In the genomic region with DNA sequence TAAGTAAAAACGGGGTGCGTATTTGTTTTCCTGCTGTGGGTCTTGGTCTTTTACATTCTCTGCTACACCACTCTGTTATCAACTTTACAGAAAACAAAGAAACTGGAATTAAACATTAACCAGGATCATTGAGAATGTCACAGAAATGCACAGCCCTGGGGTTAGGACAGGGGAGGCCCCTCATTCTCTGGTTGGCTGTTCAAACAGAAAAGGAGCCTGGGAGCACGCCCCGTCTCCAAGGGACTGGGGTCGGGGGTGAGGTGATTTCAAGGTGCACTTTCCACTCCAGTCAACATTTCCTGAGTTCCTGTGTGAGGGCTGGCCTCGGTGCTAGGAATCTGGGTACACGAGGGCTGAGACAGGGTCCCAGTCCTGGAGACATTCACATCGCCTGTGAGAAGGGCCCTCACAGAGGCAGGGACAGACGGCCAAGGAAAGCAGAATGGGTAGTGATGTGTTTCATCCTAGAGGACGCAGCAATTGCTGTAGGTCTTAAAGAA, we compare ENCODE assay signal across 16 cellular contexts. TPM values are rescaled to one million over a fixed set of nuclear protein-coding genes. Genes with fewer than 3 reads are reported as not detected.
"Had no signal": no experiment of that assay in that cellular context is flagged by ENCODE, and none has a peak within 500 bp of the region (broad histone marks: within the 10 kb centered on the region; RNA-seq: fewer than 3 reads in every experiment).

No MANE protein-coding gene starts in this region.

- H3K36me3 ChIP-seq: ovary, tibial nerve had no signal

- H3K9me3 ChIP-seq: ovary had no signal

- H3K27ac Mint-ChIP-seq: activated T-helper 1 cell treated with anti-CD3 and anti-CD28 coated beads, Interleukin-12 subunit alpha, Interleukin-12 subunit beta, Interleukin-2, Interleukin-4 antibody, amounts not matched to agents 30 ng/mL and 10 ng/mL and 1 ng/mL, durations not matched to agents 14 hours and 24 hours and 36 hours; effector memory CD8-positive, alpha-beta T cell; WTC11 had no signal

- H3K27ac ChIP-seq: ovary, tibial nerve had no signal

- FAIRE-seq: small intestine had no signal

- H3K4me3 Mint-ChIP-seq: activated T-helper 1 cell treated with anti-CD3 and anti-CD28 coated beads, Interleukin-12 subunit alpha, Interleukin-12 subunit beta, Interleukin-2, Interleukin-4 antibody, amounts not matched to agents 30 ng/mL and 10 ng/mL and 1 ng/mL, durations not matched to agents 14 hours and 24 hours and 36 hours; effector memory CD8-positive, alpha-beta T cell; nephron; WTC11 had no signal

- H3K27me3 ChIP-seq: ovary had no signal

- ATAC-seq: effector memory CD8-positive, alpha-beta T cell; WTC11 had no signal

- H3K4me3 ChIP-seq: ovary, tibial nerve had no signal

- DNase-seq: activated CD4-positive, alpha-beta T cell treated with anti-CD3 and anti-CD28 coated beads for 48 hours; activated naive CD4-positive, alpha-beta T cell treated with Interleukin-2 at 50 U/mL for 16 hours; caudate nucleus; cortex of kidney; effector memory CD8-positive, alpha-beta T cell; hippocampal formation; ovary; retina; small intestine; T-helper 9 cell had no signal

RNA-seq across cellular contexts. Expression of gene CPN2, which starts 30.3 kb away (rescaled TPM):
- total RNA-seq: activated T-helper 1 cell treated with anti-CD3 and anti-CD28 coated beads, Interleukin-12 subunit alpha, Interleukin-12 subunit beta, Interleukin-2, Interleukin-4 antibody, amounts not matched to agents 30 ng/mL and 10 ng/mL and 1 ng/mL, durations not matched to agents 14 hours and 24 hours and 36 hours; epithelial cell of proximal tubule; SK-MEL-5; tibial nerve had no signal
- polyA plus RNA-seq: small intestine had no signal

RNA-seq across cellular contexts. Expression of gene LRRC15, which starts 48.7 kb away (rescaled TPM):
- total RNA-seq: activated T-helper 1 cell treated with anti-CD3 and anti-CD28 coated beads, Interleukin-12 subunit alpha, Interleukin-12 subunit beta, Interleukin-2, Interleukin-4 antibody, amounts not matched to agents 30 ng/mL and 10 ng/mL and 1 ng/mL, durations not matched to agents 14 hours and 24 hours and 36 hours; epithelial cell of proximal tubule; SK-MEL-5; tibial nerve had no signal
